In genomic region chr12:79934309-79935020, GRCh38 we compare ENCODE assay signal across 1 cellular context.
TF ChIP-seq lines count a peak whose summit lies in the region.

No MANE protein-coding gene starts in this region.

TF ChIP-seq in K562, 482 proteins besides CTCF, POLR2A, EP300 and RAD21 (continued from another document and continues in another):
- TF ChIP-seq AFF4 (CRISPR knock-in tag; IDR thresholded peaks at IDR 0.05) (peak; percentile 94), ZBTB11 (CRISPR knock-in tag; IDR thresholded peaks at IDR 0.05) (peak in 1 of 3 experiments; percentile 32; a peak in 1 of 6 replicates), PHF8 (IDR thresholded peaks at IDR 0.05; ENCODE audit: borderline replicate concordance, low read length) (peak; percentile 64; the same call in 1 of the 2 replicates), ZNF232 (CRISPR knock-in tag; IDR thresholded peaks at IDR 0.05) (0 out of 2 replicates have a peak, but pooled peaks have one; percentile 58), TRIM24 (IDR thresholded peaks at IDR 0.05) (no peak), MTF1 (CRISPR knock-in tag; IDR thresholded peaks at IDR 0.05; ENCODE audit: borderline replicate concordance) (no peak), GABPB1 (CRISPR knock-in tag; IDR thresholded peaks at IDR 0.05) (peak; percentile 77; the same call in 1 of the 2 replicates), EP400 (IDR thresholded peaks at IDR 0.05) (peak; percentile 61; the same call in 1 of the 2 replicates), EGR1 (conservative IDR thresholded peaks at IDR 0.05) (peak; percentile 93), ZFX (CRISPR knock-in tag; IDR thresholded peaks at IDR 0.05) (peak; percentile 31; the same call in 1 of the 2 replicates), BRD4 (IDR thresholded peaks at IDR 0.05) (peak; percentile 68; the same call in 1 of the 2 replicates), ELF1 (tag; IDR thresholded peaks at IDR 0.05) (0 out of 2 replicates have a peak, but pooled peaks have one; percentile 23), ARID4B (CRISPR knock-in tag; IDR thresholded peaks at IDR 0.05) (no peak), ZNF12 (CRISPR knock-in tag; IDR thresholded peaks at IDR 0.05) (peak; percentile 54; the same call in 1 of the 2 replicates), VEZF1 (CRISPR knock-in tag; IDR thresholded peaks at IDR 0.05) (peak; percentile 94), ZNF444 (CRISPR knock-in tag; IDR thresholded peaks at IDR 0.05) (no peak), RBM22 (IDR thresholded peaks at IDR 0.05; ENCODE audit: low read depth, low read length, poor library complexity, severe bottlenecking) (peak; percentile 65), TAF9B (IDR thresholded peaks at IDR 0.05; ENCODE audit: partially characterized antibody) (peak; percentile 81)
- TF ChIP-seq, protein P1, sequence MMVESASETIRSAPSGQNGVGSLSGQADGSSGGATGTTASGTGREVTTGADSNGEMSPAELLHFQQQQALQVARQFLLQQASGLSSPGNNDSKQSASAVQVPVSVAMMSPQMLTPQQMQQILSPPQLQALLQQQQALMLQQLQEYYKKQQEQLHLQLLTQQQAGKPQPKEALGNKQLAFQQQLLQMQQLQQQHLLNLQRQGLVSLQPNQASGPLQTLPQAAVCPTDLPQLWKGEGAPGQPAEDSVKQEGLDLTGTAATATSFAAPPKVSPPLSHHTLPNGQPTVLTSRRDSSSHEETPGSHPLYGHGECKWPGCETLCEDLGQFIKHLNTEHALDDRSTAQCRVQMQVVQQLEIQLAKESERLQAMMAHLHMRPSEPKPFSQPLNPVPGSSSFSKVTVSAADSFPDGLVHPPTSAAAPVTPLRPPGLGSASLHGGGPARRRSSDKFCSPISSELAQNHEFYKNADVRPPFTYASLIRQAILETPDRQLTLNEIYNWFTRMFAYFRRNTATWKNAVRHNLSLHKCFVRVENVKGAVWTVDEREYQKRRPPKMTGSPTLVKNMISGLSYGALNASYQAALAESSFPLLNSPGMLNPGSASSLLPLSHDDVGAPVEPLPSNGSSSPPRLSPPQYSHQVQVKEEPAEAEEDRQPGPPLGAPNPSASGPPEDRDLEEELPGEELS (CRISPR knock-in tag; IDR thresholded peaks at IDR 0.05; ENCODE audit: borderline replicate concordance) = 0 out of 2 replicates have a peak, but pooled peaks have one; percentile 30
- TF ChIP-seq, protein P2, sequence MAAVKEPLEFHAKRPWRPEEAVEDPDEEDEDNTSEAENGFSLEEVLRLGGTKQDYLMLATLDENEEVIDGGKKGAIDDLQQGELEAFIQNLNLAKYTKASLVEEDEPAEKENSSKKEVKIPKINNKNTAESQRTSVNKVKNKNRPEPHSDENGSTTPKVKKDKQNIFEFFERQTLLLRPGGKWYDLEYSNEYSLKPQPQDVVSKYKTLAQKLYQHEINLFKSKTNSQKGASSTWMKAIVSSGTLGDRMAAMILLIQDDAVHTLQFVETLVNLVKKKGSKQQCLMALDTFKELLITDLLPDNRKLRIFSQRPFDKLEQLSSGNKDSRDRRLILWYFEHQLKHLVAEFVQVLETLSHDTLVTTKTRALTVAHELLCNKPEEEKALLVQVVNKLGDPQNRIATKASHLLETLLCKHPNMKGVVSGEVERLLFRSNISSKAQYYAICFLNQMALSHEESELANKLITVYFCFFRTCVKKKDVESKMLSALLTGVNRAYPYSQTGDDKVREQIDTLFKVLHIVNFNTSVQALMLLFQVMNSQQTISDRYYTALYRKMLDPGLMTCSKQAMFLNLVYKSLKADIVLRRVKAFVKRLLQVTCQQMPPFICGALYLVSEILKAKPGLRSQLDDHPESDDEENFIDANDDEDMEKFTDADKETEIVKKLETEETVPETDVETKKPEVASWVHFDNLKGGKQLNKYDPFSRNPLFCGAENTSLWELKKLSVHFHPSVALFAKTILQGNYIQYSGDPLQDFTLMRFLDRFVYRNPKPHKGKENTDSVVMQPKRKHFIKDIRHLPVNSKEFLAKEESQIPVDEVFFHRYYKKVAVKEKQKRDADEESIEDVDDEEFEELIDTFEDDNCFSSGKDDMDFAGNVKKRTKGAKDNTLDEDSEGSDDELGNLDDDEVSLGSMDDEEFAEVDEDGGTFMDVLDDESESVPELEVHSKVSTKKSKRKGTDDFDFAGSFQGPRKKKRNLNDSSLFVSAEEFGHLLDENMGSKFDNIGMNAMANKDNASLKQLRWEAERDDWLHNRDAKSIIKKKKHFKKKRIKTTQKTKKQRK (IDR thresholded peaks at IDR 0.05; ENCODE audit: borderline replicate concordance, low read depth, low read length) = no peak
- TF ChIP-seq, protein P3, sequence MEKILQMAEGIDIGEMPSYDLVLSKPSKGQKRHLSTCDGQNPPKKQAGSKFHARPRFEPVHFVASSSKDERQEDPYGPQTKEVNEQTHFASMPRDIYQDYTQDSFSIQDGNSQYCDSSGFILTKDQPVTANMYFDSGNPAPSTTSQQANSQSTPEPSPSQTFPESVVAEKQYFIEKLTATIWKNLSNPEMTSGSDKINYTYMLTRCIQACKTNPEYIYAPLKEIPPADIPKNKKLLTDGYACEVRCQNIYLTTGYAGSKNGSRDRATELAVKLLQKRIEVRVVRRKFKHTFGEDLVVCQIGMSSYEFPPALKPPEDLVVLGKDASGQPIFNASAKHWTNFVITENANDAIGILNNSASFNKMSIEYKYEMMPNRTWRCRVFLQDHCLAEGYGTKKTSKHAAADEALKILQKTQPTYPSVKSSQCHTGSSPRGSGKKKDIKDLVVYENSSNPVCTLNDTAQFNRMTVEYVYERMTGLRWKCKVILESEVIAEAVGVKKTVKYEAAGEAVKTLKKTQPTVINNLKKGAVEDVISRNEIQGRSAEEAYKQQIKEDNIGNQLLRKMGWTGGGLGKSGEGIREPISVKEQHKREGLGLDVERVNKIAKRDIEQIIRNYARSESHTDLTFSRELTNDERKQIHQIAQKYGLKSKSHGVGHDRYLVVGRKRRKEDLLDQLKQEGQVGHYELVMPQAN (IDR thresholded peaks at IDR 0.05; ENCODE audit: borderline replicate concordance) = peak; percentile 41
- TF ChIP-seq, protein P4, sequence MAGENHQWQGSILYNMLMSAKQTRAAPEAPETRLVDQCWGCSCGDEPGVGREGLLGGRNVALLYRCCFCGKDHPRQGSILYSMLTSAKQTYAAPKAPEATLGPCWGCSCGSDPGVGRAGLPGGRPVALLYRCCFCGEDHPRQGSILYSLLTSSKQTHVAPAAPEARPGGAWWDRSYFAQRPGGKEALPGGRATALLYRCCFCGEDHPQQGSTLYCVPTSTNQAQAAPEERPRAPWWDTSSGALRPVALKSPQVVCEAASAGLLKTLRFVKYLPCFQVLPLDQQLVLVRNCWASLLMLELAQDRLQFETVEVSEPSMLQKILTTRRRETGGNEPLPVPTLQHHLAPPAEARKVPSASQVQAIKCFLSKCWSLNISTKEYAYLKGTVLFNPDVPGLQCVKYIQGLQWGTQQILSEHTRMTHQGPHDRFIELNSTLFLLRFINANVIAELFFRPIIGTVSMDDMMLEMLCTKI (IDR thresholded peaks at IDR 0.05; ENCODE audit: partially characterized antibody) = no peak
